10 cellular contexts compared by ENCODE assay signal in the genomic region with DNA sequence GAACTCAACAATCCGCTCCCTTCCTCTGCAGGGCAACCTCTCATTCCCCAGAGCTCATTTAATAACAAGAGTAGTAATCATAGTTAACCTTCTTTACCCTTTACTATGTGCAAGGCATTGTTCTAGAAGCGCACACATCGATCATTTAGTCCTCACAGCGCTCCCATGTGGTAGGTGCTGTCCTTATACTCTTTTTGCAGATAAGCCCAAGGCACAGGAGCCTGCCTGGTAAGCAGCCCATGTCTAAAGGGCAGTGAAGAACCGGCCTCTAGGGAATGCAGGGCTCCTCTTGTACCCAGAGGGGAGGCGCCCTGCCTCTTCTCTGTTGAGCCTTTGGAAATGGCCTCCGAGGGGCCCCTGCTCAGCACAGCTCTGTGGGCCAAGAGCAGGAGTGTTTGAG. TPM values are rescaled to one million over a fixed set of nuclear protein-coding genes. Genes with fewer than 3 reads are reported as not detected.
A peak's percentile ranks its signal among the peaks of the same experiment; 100 is the strongest.
DNase-seq lines count a peak whose midpoint lies in the region; ATAC-seq and TF ChIP-seq lines count a peak whose summit lies in the region.
"Had no signal": no experiment of that assay in that cellular context is flagged by ENCODE, and none has a peak within 500 bp of the region (broad histone marks: within the 10 kb centered on the region; RNA-seq: fewer than 3 reads in every experiment).

No MANE protein-coding gene starts in this region.

- no peaks in the 10 kb centered on the region for H3K9me2 ChIP-seq in hepatocyte (replicated peaks; ENCODE audit: insufficient read depth)

- intact Hi-C loops in sigmoid colon (cut with DNase I): no loop called here

- H3K4me2 ChIP-seq in hepatocyte: no peak overlapping the region

- ATAC-seq in HG03460 (IDR thresholded peaks at IDR 0.05; ENCODE audit: unreplicated experiment): no peak
- ATAC-seq: left colon had no signal

- no peaks in the 10 kb centered on the region for H3K36me3 ChIP-seq in hepatocyte (replicated peaks; ENCODE audit: insufficient read depth, low read depth)
- no peaks in the 10 kb centered on the region for H3K36me3 ChIP-seq in sigmoid colon

- peak overlapping the region; percentile 17 for H3K27ac ChIP-seq in adipose tissue (ENCODE audit: low read depth, low read length)
- no peak overlapping the region for H3K27ac ChIP-seq in hepatocyte
- H3K27ac ChIP-seq in sigmoid colon: peak overlapping the region; percentile 84 to 92 (median 87)

- DNase-seq in HFFc6: no peak
- no peak for DNase-seq in hepatocyte (ENCODE audit: low spot score)
- DNase-seq in sigmoid colon: no peak
- no peak for DNase-seq in middle frontal gyrus (ENCODE audit: extremely low spot score, low spot score)
- DNase-seq in NCI-H524 (lab: John Stamatoyannopoulos, UW): no peak
- no peak for DNase-seq in NCI-H2029 (lab: John Stamatoyannopoulos, UW)
- DNase-seq: Calu3, left colon had no signal

- peaks cover 55% of the 10 kb centered on the region for H3K4me1 ChIP-seq in hepatocyte (ENCODE audit: insufficient read depth)
- H3K4me1 ChIP-seq in sigmoid colon: peaks cover 0 to 100% (median 96%) of the 10 kb centered on the region in 4 donors

- H3K79me2 ChIP-seq in hepatocyte: peaks cover 85% of the 10 kb centered on the region

- no peaks in the 10 kb centered on the region for H3K9me3 Mint-ChIP-seq in HFFc6

- peak overlapping the region; percentile 61 for H3K27ac Mint-ChIP-seq in HFFc6

- H3K36me3 Mint-ChIP-seq in HFFc6 (ENCODE audit: low read depth): peaks cover 13% of the 10 kb centered on the region; the same call in 1 of the 2 replicates

- TF ChIP-seq EP300 in sigmoid colon (IDR thresholded peaks at IDR 0.05): no peak

- no peak for TF ChIP-seq POLR2A in sigmoid colon (IDR thresholded peaks at IDR 0.05)

- WGBS in adipose tissue, 3 donors: 58 to 80% (median 76%) methylated on average over 7 of the region's 7 CpGs
- 75% methylated on average over 7 of the region's 7 CpGs for WGBS in hepatocyte (ENCODE audit: low lambda C conversion rate, missing lambda C conversion rate)
- 88 to 89% methylated on average over 7 of the region's 7 CpGs for WGBS in sigmoid colon, 2 donors

- no peak overlapping the region for H2AFZ ChIP-seq in hepatocyte

- no peaks in the 10 kb centered on the region for H3K27me3 ChIP-seq in hepatocyte
- H3K27me3 ChIP-seq in sigmoid colon: no peaks in the 10 kb centered on the region

- peaks cover 5% of the 10 kb centered on the region for H4K20me1 ChIP-seq in hepatocyte (ENCODE audit: insufficient read depth, poor library complexity, severe bottlenecking)

- no peak overlapping the region for H3K4me3 ChIP-seq in hepatocyte
- H3K4me3 ChIP-seq in sigmoid colon: no peak overlapping the region

- no peaks in the 10 kb centered on the region for H3K9me3 ChIP-seq in hepatocyte (ENCODE audit: low read depth)
- no peaks in the 10 kb centered on the region for H3K9me3 ChIP-seq in sigmoid colon

- peaks cover 93% of the 10 kb centered on the region for H3K4me1 Mint-ChIP-seq in HFFc6 (ENCODE audit: low read depth)

- peaks cover 2% of the 10 kb centered on the region; the same call in 1 of the 2 replicates for H3K27me3 Mint-ChIP-seq in HFFc6 (ENCODE audit: insufficient read depth)

- TF ChIP-seq CTCF in HFFc6 (IDR thresholded peaks at IDR 0.05): peak; percentile 34; the same call in 1 of the 2 replicates
- peak; percentile 18 for TF ChIP-seq CTCF in hepatocyte (IDR thresholded peaks at IDR 0.05; ENCODE audit: poor library complexity)
- no peak for TF ChIP-seq CTCF in sigmoid colon (IDR thresholded peaks at IDR 0.05)

- peak overlapping the region; percentile 6; the same call in 1 of the 2 replicates for H3K4me3 Mint-ChIP-seq in HFFc6

RNA-seq across cellular contexts. Expression of a gene that starts 14.3 kb away (rescaled TPM):
- 10 to 100 TPM; 34.9 to 48.1 (median 40.3) TPM for total RNA-seq in HFFc6 (2021; fragmentation: NEBNext Ultra II Directional; extraction: Animal tissue kit (Norgen Biotek cat#: 25700))
- polyA plus RNA-seq in adipose tissue (10 to 100 TPM in 1 of 3 donors, 1 to 10 TPM in 2; 2.6 to 21.8 (median 6.3) TPM), hepatocyte (6.1 and 6.8 TPM in 2 replicates), sigmoid colon (1 to 10 TPM in 1 of 3 donors, under 1 TPM in 2; 0.23 to 3.6 (median 0.60) TPM)
- total RNA-seq in hepatocyte (13.0 and 14.1 TPM in 2 replicates), sigmoid colon (10 to 100 TPM; 12.8 to 25.5 (median 16.5) TPM)

Comparison
In these comparisons a context has a peak if more than half of its experiments do, and no peak if none do; other contexts are left out.
1. CTCF ChIP-seq: peak in HFFc6 (single experiment) and hepatocyte (single experiment); none in sigmoid colon (0 of 4).